12 cellular contexts compared by ENCODE assay signal in genomic region chr3:43246956-43247355, GRCh38. TPM values are rescaled to one million over a fixed set of nuclear protein-coding genes. Genes with fewer than 3 reads are reported as not detected.
A peak's percentile ranks its signal among the peaks of the same experiment; 100 is the strongest.
DNase-seq lines count a peak whose midpoint lies in the region; ATAC-seq, FAIRE-seq and TF ChIP-seq lines count a peak whose summit lies in the region.
"Had no signal": no experiment of that assay in that cellular context is flagged by ENCODE, and none has a peak within 500 bp of the region (broad histone marks: within the 10 kb centered on the region; RNA-seq: fewer than 3 reads in every experiment).

No MANE protein-coding gene starts in this region.

- POLR2A ChIA-PET in HepG2 (lab: Yijun Ruan, JAX), result no interaction called here

- H3K27me3 ChIP-seq in liver (ENCODE audit: control insufficient read depth in 4 of 4, insufficient read depth in 4 of 4, low read length in 3 of 4) (no peaks in the 10 kb centered on the region), HepG2 (ENCODE audit: control insufficient read depth in 1 of 2, insufficient read depth in 2 of 2, low read length in 2 of 2) (peaks cover 0 to 10% of the 10 kb centered on the region in 2 experiments; a peak in 1 of 5 replicates), body of pancreas (no peaks in the 10 kb centered on the region)
- H3K27me3 ChIP-seq: foreskin keratinocyte had no signal

- H3K4me1 ChIP-seq in liver (ENCODE audit: control insufficient read depth in 4 of 4, insufficient read depth in 4 of 4, low read length in 3 of 4) (no peaks in the 10 kb centered on the region), HepG2 (ENCODE audit: insufficient read depth, low read length) (no peaks in the 10 kb centered on the region), body of pancreas (peaks cover 4% of the 10 kb centered on the region)
- H3K4me1 ChIP-seq: foreskin keratinocyte had no signal

- H3K4me2 ChIP-seq in HepG2 (ENCODE audit: low read depth, low read length), result no peak overlapping the region

- TF ChIP-seq CTCF in liver (IDR thresholded peaks at IDR 0.05; ENCODE audit: low read depth, low read length, missing input control), result no peak
- no peak for TF ChIP-seq CTCF in HepG2 (CRISPR knock-in tag; IDR thresholded peaks at IDR 0.05)
- no peak for TF ChIP-seq CTCF in body of pancreas (IDR thresholded peaks at IDR 0.05)

- DNase-seq in HepG2 (ENCODE audit: low spot score) (no peak), body of pancreas (no peak), lung microvascular endothelial cell (ENCODE audit: low read depth in 2 of 2) (peak; percentile 93 to 97), RKO (ENCODE audit: low spot score) (no peak)
- DNase-seq: foreskin keratinocyte, NCI-H1436, RPMI8226 had no signal

- H2AFZ ChIP-seq in HepG2 (ENCODE audit: low read length), result no peak overlapping the region

- WGBS in liver, result 71% methylated on average over 2 of the region's 2 CpGs
- WGBS in HepG2 (ENCODE audit: low lambda C conversion rate), result 19% methylated on average over 2 of the region's 2 CpGs
- WGBS in body of pancreas, 2 donors, result 61 to 88% methylated on average over 2 of the region's 2 CpGs

- H4K20me1 ChIP-seq in HepG2 (ENCODE audit: insufficient read depth, low read length), result no peaks in the 10 kb centered on the region

- no peak for FAIRE-seq in HepG2 (lab: Jason Lieb, UNC)
- FAIRE-seq: keratinocyte had no signal

- CTCF ChIA-PET in HepG2 (lab: Yijun Ruan, JAX; ENCODE audit: low intra/inter-chr PET ratio, low total read pairs), result no interaction called here

- BruUV-seq in HepG2 (replicated peaks; lab: Mats Ljungman, UMichigan), result no TSS peak

- no peak overlapping the region for H3K9ac ChIP-seq in liver (ENCODE audit: low read depth in 1 of 2, low read length in 2 of 2)
- no peak overlapping the region for H3K9ac ChIP-seq in HepG2 (ENCODE audit: insufficient read depth, low read depth, low read length)

- no peak overlapping the region for H3K27ac ChIP-seq in liver (ENCODE audit: low read depth in 1 of 2, low read length in 2 of 2)
- no peak overlapping the region for H3K27ac ChIP-seq in HepG2 (ENCODE audit: extremely low read length, insufficient read depth, low read length)
- no peak overlapping the region for H3K27ac ChIP-seq in body of pancreas
- H3K27ac ChIP-seq: foreskin keratinocyte had no signal

- no peaks in the 10 kb centered on the region for H3K79me2 ChIP-seq in HepG2 (ENCODE audit: insufficient read depth, low read length)

- peak; percentile 5 to 25 for TF ChIP-seq RAD21 in liver (IDR thresholded peaks at IDR 0.05)
- no peak for TF ChIP-seq RAD21 in HepG2 (CRISPR knock-in tag; IDR thresholded peaks at IDR 0.05)

- H3K4me3 ChIP-seq in liver (ENCODE audit: low read depth in 1 of 3, low read length in 3 of 3) (no peak overlapping the region), HepG2 (replicated peaks in 1 of 3; ENCODE audit: insufficient read depth in 1 of 3, low read depth in 2 of 3, low read length in 3 of 3) (no peak overlapping the region), body of pancreas (no peak overlapping the region)

- no peak for TF ChIP-seq POLR2A in HepG2 (IDR thresholded peaks at IDR 0.05; ENCODE audit: insufficient read depth in 1 of 2, low read depth in 2 of 2, low read length in 2 of 2)
- no peak for TF ChIP-seq POLR2A in body of pancreas (IDR thresholded peaks at IDR 0.05)

- no peak for TF ChIP-seq EP300 in HepG2 (IDR thresholded peaks at IDR 0.05; ENCODE audit: low read depth in 2 of 2, low read length in 2 of 2)
- no peak for TF ChIP-seq EP300 in HepG2 (CRISPR knock-in tag; IDR thresholded peaks at IDR 0.05; ENCODE audit: borderline replicate concordance)

- in situ Hi-C loops in HepG2 (cut with HindIII; ENCODE audit: extremely low pct_ligation_motif_present, low pct_unique_long_range_greater_than_20kb), result no loop called here

- no peaks in the 10 kb centered on the region for H3K36me3 ChIP-seq in liver (ENCODE audit: control insufficient read depth in 4 of 4, insufficient read depth in 3 of 4, low read depth in 1 of 4, low read length in 3 of 4)
- H3K36me3 ChIP-seq in HepG2 (replicated peaks in 1 of 2; ENCODE audit: control insufficient read depth in 1 of 2, insufficient read depth in 2 of 2, low read length in 2 of 2), result no peaks in the 10 kb centered on the region
- no peaks in the 10 kb centered on the region for H3K36me3 ChIP-seq in body of pancreas (replicated peaks in 1 of 2; ENCODE audit: insufficient read depth in 1 of 2, low read depth in 2 of 2)

- intact Hi-C loops in HepG2 (cut with micrococcal nuclease; ENCODE audit: unreplicated experiment), result no loop called here
- intact Hi-C loops in body of pancreas (cut with DNase I), result no loop called here

- H3K9me3 ChIP-seq in liver (ENCODE audit: control insufficient read depth in 4 of 4, low read length in 3 of 4) (peaks cover 0 to 8% (median 4%) of the 10 kb centered on the region in 4 donors), HepG2 (ENCODE audit: low read length) (peaks cover 11% of the 10 kb centered on the region), body of pancreas (peaks cover 0 to 6% (median 0%) of the 10 kb centered on the region in 3 donors)

- ATAC-seq in HepG2 (no peak), body of pancreas (peak; percentile 21), GM19452 (IDR thresholded peaks at IDR 0.05; ENCODE audit: unreplicated experiment) (no peak), HG03565 (IDR thresholded peaks at IDR 0.05; ENCODE audit: unreplicated experiment) (no peak), HG03432 (IDR thresholded peaks at IDR 0.05; ENCODE audit: unreplicated experiment) (no peak)
- ATAC-seq: foreskin keratinocyte had no signal

TF ChIP-seq in liver, 16 proteins besides CTCF, POLR2A, EP300 and RAD21:
- TF ChIP-seq RXRA (IDR thresholded peaks at IDR 0.05) (no peak), TAF1 (conservative IDR thresholded peaks at IDR 0.05) (peak; percentile 33), SP1 (IDR thresholded peaks at IDR 0.05) (peak; percentile 21), GABPA (IDR thresholded peaks at IDR 0.05 in 1 of 2, conservative IDR thresholded peaks at IDR 0.05 in 1 of 2) (no peak), HNF4G (IDR thresholded peaks at IDR 0.05) (no peak), EGR1 (IDR thresholded peaks at IDR 0.05; ENCODE audit: low read depth in 2 of 2) (no peak), NR2F2 (IDR thresholded peaks at IDR 0.05) (peak; percentile 40)
TF ChIP-seq in liver: peak in this region for 3.

TF ChIP-seq in HepG2, 621 proteins besides CTCF, POLR2A, EP300 and RAD21:
- TF ChIP-seq ZNF552 (CRISPR knock-in tag; IDR thresholded peaks at IDR 0.05; ENCODE audit: borderline replicate concordance), result no peak
- TF ChIP-seq TEAD3 (CRISPR knock-in tag; optimal IDR thresholded peaks at IDR 0.05; ENCODE audit: borderline replicate concordance), result no peak
- TF ChIP-seq GLI4 (CRISPR knock-in tag; IDR thresholded peaks at IDR 0.05; ENCODE audit: borderline replicate concordance), result no peak
- TF ChIP-seq ASH2L (IDR thresholded peaks at IDR 0.05; ENCODE audit: insufficient read length, low read depth, low read length), result no peak
- no peak for TF ChIP-seq ZNF652 (CRISPR knock-in tag; IDR thresholded peaks at IDR 0.05; ENCODE audit: borderline replicate concordance, low read depth)

RNA-seq across cellular contexts. Expression of gene SNRK, which starts 39.4 kb away (rescaled TPM):
- total RNA-seq in liver (10 to 100 TPM; 21.5 to 28.5 TPM), HepG2 (2016; rRNA removed; fragmentation: Illumina TruSeq; extraction: Trizol) (11.4 and 14.2 TPM in 2 replicates), body of pancreas (10 to 100 TPM; 22.4 to 25.7 TPM), lung microvascular endothelial cell (108 and 119 TPM in 2 replicates)
- polyA plus RNA-seq in liver (1 to 10 TPM; 5.8 to 7.7 TPM), HepG2 (2011; rRNA removed) (16.1 and 16.3 TPM in 2 replicates)
- 15.7 and 20.4 TPM in 2 replicates for total RNA-seq in HepG2 (2016; cell fraction: cytosol; rRNA removed; fragmentation: Illumina TruSeq; extraction: Trizol; ENCODE audit: low read depth)
- 11.4 and 12.5 TPM in 2 replicates for total RNA-seq in HepG2 (2016; cell fraction: insoluble cytoplasmic fraction; rRNA removed; fragmentation: Illumina TruSeq; extraction: Trizol)
- total RNA-seq in HepG2 (2016; cell fraction: membrane; rRNA removed; fragmentation: Illumina TruSeq; extraction: Trizol), result 7.8 and 8.4 TPM in 2 replicates
- total RNA-seq in HepG2 (2016; cell fraction: nucleus; rRNA removed; fragmentation: Illumina TruSeq; extraction: Trizol), result 16.3 and 19.8 TPM in 2 replicates
- polyA plus RNA-seq in HepG2 (2011; cell fraction: cytosol; rRNA removed), result 8.9 and 9.0 TPM in 2 replicates
- 22.4 and 28.9 TPM in 2 replicates for polyA plus RNA-seq in HepG2 (2011; cell fraction: nucleus; rRNA removed)
- polyA plus RNA-seq in HepG2 (2012), result 15.9 and 17.5 TPM in 2 replicates
- 0.21 and 0.26 TPM in 2 replicates for polyA plus RNA-seq in HepG2 (2016; cell fraction: cytosol; fragmentation: Illumina TruSeq; extraction: Trizol; ENCODE audit: low read depth)
- 7.4 and 8.1 TPM in 2 replicates for polyA plus RNA-seq in HepG2 (2016; cell fraction: insoluble cytoplasmic fraction; fragmentation: Illumina TruSeq; extraction: Trizol; ENCODE audit: low read depth)
- polyA plus RNA-seq in HepG2 (2016; cell fraction: membrane; fragmentation: Illumina TruSeq; extraction: Trizol; ENCODE audit: low read depth), result 1.5 TPM in 2 replicates
- polyA plus RNA-seq in HepG2 (2016; cell fraction: nucleus; fragmentation: Illumina TruSeq; extraction: Trizol; ENCODE audit: insufficient read depth, low read depth), result 15.7 and 17.5 TPM in 2 replicates
- polyA minus RNA-seq in HepG2 (2011; rRNA and poly(A)+ RNA removed; ENCODE audit: low replicate concordance), result 38.0 and 68.3 TPM in 2 replicates
- 35.4 and 37.5 TPM in 2 replicates for polyA minus RNA-seq in HepG2 (2011; cell fraction: cytosol; rRNA and poly(A)+ RNA removed)
- polyA minus RNA-seq in HepG2 (2011; cell fraction: nucleus; rRNA and poly(A)+ RNA removed), result 73.0 and 87.2 TPM in 2 replicates

Comparison
In these comparisons a context has a peak if more than half of its experiments do, and no peak if none do; other contexts are left out.
1. DNase-seq: peak in lung microvascular endothelial cell (2 of 2); none in HepG2 (single experiment), body of pancreas (0 of 4) and RKO (single experiment).